28 cellular contexts compared by ENCODE assay signal in the genomic region with DNA sequence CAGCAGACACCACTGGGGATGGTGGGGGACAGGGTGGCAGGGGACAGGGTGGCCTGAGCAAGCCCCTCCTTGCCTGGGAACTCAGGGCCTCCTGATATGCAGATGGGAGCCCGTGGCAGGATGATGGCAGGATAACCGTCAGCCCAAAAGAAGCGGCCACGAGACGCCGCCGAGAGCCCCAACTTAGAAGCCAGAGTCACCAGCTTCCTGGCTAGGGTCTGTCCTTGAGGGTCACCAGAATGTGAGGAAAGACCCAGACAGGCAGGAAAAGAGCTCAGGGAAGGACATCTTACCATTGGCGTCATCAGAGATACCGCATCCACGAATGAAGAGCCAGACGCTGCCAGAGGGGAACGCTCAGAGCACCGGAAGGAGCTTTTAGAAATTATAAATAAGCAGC. TPM values are rescaled to one million over a fixed set of nuclear protein-coding genes. Genes with fewer than 3 reads are reported as not detected.
"Had no signal": no experiment of that assay in that cellular context is flagged by ENCODE, and none has a peak within 500 bp of the region (broad histone marks: within the 10 kb centered on the region; RNA-seq: fewer than 3 reads in every experiment).

No MANE protein-coding gene starts in this region.

- H3K27me3 Mint-ChIP-seq: activated naive CD8-positive, alpha-beta T cell treated with anti-CD3 and anti-CD28 coated beads for 36 hours; dendritic cell treated with granulocyte-macrophage colony-stimulating factor and Interleukin-4, amounts not matched to agents 40 ng/mL and 50 ng/mL, for 4 days; naive B cell; T-cell had no signal

- H3K9me3 Mint-ChIP-seq: activated naive CD4-positive, alpha-beta T cell treated with anti-CD3 and anti-CD28 coated beads for 36 hours; activated naive CD8-positive, alpha-beta T cell treated with anti-CD3 and anti-CD28 coated beads for 36 hours; activated T-helper 1 cell treated with anti-CD3 and anti-CD28 coated beads, Interleukin-12 subunit alpha, Interleukin-12 subunit beta, Interleukin-2, Interleukin-4 antibody, amounts not matched to agents 30 ng/mL and 10 ng/mL and 1 ng/mL, durations not matched to agents 14 hours and 24 hours and 36 hours; T-cell; T-helper 2 cell treated with Interferon-gamma antibody and Interleukin-4, amounts not matched to agents 5 μg/mL and 100 μg/mL, for 36 hours had no signal

- H3K27ac ChIP-seq: adrenal gland, ascending aorta, brain microvascular endothelial cell, esophagus squamous epithelium, parathyroid adenoma, right atrium auricular region had no signal

- H3K9me3 ChIP-seq: adrenal gland, ascending aorta, esophagus squamous epithelium, right atrium auricular region, tibial nerve had no signal

- H3K4me3 ChIP-seq: adrenal gland, ascending aorta, esophagus squamous epithelium, right atrium auricular region, smooth muscle cell, tibial nerve had no signal

- H3K9ac ChIP-seq: parathyroid adenoma had no signal

- H2AFZ ChIP-seq: parathyroid adenoma had no signal

- H3K4me3 Mint-ChIP-seq: activated naive CD4-positive, alpha-beta T cell treated with anti-CD3 and anti-CD28 coated beads for 36 hours; activated naive CD8-positive, alpha-beta T cell treated with anti-CD3 and anti-CD28 coated beads for 36 hours; activated T-helper 1 cell treated with anti-CD3 and anti-CD28 coated beads, Interleukin-12 subunit alpha, Interleukin-12 subunit beta, Interleukin-2, Interleukin-4 antibody, amounts not matched to agents 30 ng/mL and 10 ng/mL and 1 ng/mL, durations not matched to agents 14 hours and 24 hours and 36 hours; dendritic cell treated with granulocyte-macrophage colony-stimulating factor and Interleukin-4, amounts not matched to agents 40 ng/mL and 50 ng/mL, for 4 days; mesothelial cell of epicardium; naive B cell; T-cell; T-helper 2 cell treated with Interferon-gamma antibody and Interleukin-4, amounts not matched to agents 5 μg/mL and 100 μg/mL, for 36 hours had no signal

- ATAC-seq: T-cell had no signal

- H3K27me3 ChIP-seq: adrenal gland, ascending aorta, brain microvascular endothelial cell, esophagus squamous epithelium, right atrium auricular region, tibial nerve had no signal

- H3K27ac Mint-ChIP-seq: activated naive CD4-positive, alpha-beta T cell treated with anti-CD3 and anti-CD28 coated beads for 36 hours; activated naive CD8-positive, alpha-beta T cell treated with anti-CD3 and anti-CD28 coated beads for 36 hours; activated T-helper 1 cell treated with anti-CD3 and anti-CD28 coated beads, Interleukin-12 subunit alpha, Interleukin-12 subunit beta, Interleukin-2, Interleukin-4 antibody, amounts not matched to agents 30 ng/mL and 10 ng/mL and 1 ng/mL, durations not matched to agents 14 hours and 24 hours and 36 hours; dendritic cell treated with granulocyte-macrophage colony-stimulating factor and Interleukin-4, amounts not matched to agents 40 ng/mL and 50 ng/mL, for 4 days; mesothelial cell of epicardium; naive B cell; T-cell; T-helper 2 cell treated with Interferon-gamma antibody and Interleukin-4, amounts not matched to agents 5 μg/mL and 100 μg/mL, for 36 hours had no signal

- DNase-seq: activated CD4-positive, alpha-beta T cell treated with anti-CD3 and anti-CD28 coated beads for 4 hours; activated CD4-positive, alpha-beta T cell treated with anti-CD3 and anti-CD28 coated beads, Interleukin-2, amount 50 U/mL, for 4 hours; activated effector memory CD4-positive, alpha-beta T cell treated with anti-CD3 and anti-CD28 coated beads, Interleukin-2, amount 50 U/mL, for 16 hours; activated naive CD4-positive, alpha-beta T cell treated with anti-CD3 and anti-CD28 coated beads for 36 hours; activated naive CD8-positive, alpha-beta T cell treated with anti-CD3 and anti-CD28 coated beads for 36 hours; activated T-cell treated with anti-CD3 and anti-CD28 coated beads for 4 hours; adrenal gland; brain microvascular endothelial cell; effector CD4-positive, alpha-beta T cell; esophagus squamous epithelium; foreskin melanocyte; islet precursor cell; left colon; naive B cell; occipital lobe; stimulated activated CD4-positive, alpha-beta T cell treated with anti-CD3 and anti-CD28 coated beads, Interleukin-15, amount 100 ng/mL, for 24 hours; stimulated activated CD4-positive, alpha-beta T cell treated with anti-CD3 and anti-CD28 coated beads, Interleukin-2, amount 100 ng/mL, for 24 hours; stimulated activated naive CD4-positive, alpha-beta T cell treated with Interleukin-2 at 50 U/mL for 16 hours; T-cell had no signal

- H3K36me3 ChIP-seq: adrenal gland, ascending aorta, brain microvascular endothelial cell, right atrium auricular region had no signal

- H3K36me3 Mint-ChIP-seq: naive B cell had no signal

- H3K4me2 ChIP-seq: smooth muscle cell had no signal

- H3K4me1 ChIP-seq: adrenal gland, ascending aorta, parathyroid adenoma had no signal

RNA-seq across cellular contexts. Expression of a gene that starts 21.5 kb away (rescaled TPM):
- total RNA-seq: ascending aorta, smooth muscle cell had no signal
